In genomic region chr3:169133178-169134161, GRCh38 we compare ENCODE assay signal across 12 cellular contexts.
DNase-seq lines count a peak whose midpoint lies in the region; ATAC-seq and TF ChIP-seq lines count a peak whose summit lies in the region.
"Had no signal": no experiment of that assay in that cellular context is flagged by ENCODE, and none has a peak within 500 bp of the region (broad histone marks: within the 10 kb centered on the region; RNA-seq: fewer than 3 reads in every experiment).

No MANE protein-coding gene starts in this region.

- intact Hi-C loops in cardiac septum (cut with DNase I): loop anchor here (5.0 kb wide), 2 partner anchors 91 to 609 kb away; no protein-coding TSS in a partner anchor

- no peaks in the 10 kb centered on the region for H3K4me1 ChIP-seq in right atrium auricular region
- peaks cover 5% of the 10 kb centered on the region for H3K4me1 ChIP-seq in RWPE2 (ENCODE audit: insufficient read depth, poor library complexity, severe bottlenecking)
- H3K4me1 ChIP-seq in foreskin keratinocyte: no peaks in the 10 kb centered on the region

- DNase-seq in right atrium auricular region (ENCODE audit: low spot score) (no peak), cardiac septum (ENCODE audit: low spot score) (no peak), RWPE2 (ENCODE audit: low spot score) (no peak), foreskin keratinocyte (no peak)
- DNase-seq: GF-D8; NCI-H524 treated with DMSO at 0.1 percent for 48 hours; stimulated activated CD4-positive, alpha-beta T cell treated with anti-CD3 and anti-CD28 coated beads, Interleukin-4, amount 100 ng/mL, for 4 hours had no signal

- peak overlapping the region in 1 of 2 donors; percentile 39 for H3K27ac ChIP-seq in right atrium auricular region
- no peak overlapping the region for H3K27ac ChIP-seq in RWPE2 (ENCODE audit: poor library complexity, severe bottlenecking)
- H3K27ac ChIP-seq in foreskin keratinocyte: no peak overlapping the region

- peak; percentile 22 to 62 for TF ChIP-seq CTCF in right atrium auricular region (IDR thresholded peaks at IDR 0.05)
- peak; percentile 78 for TF ChIP-seq CTCF in RWPE2 (IDR thresholded peaks at IDR 0.05; ENCODE audit: poor library complexity, severe bottlenecking)
- TF ChIP-seq CTCF in foreskin keratinocyte (conservative IDR thresholded peaks at IDR 0.05): peak; percentile 69

- no peaks in the 10 kb centered on the region for H3K9me3 ChIP-seq in right atrium auricular region
- H3K9me3 ChIP-seq in RWPE2 (ENCODE audit: severe bottlenecking): peaks cover 3% of the 10 kb centered on the region
- H3K9me3 ChIP-seq: HAP-1 had no signal

- no peaks in the 10 kb centered on the region for H3K36me3 ChIP-seq in right atrium auricular region
- no peaks in the 10 kb centered on the region for H3K36me3 ChIP-seq in RWPE2 (ENCODE audit: low read depth)
- H3K36me3 ChIP-seq: HAP-1 had no signal

- H3K4me3 ChIP-seq in right atrium auricular region (no peak overlapping the region), RWPE2 (ENCODE audit: severe bottlenecking) (no peak overlapping the region)
- H3K4me3 ChIP-seq: HAP-1 had no signal

- no peak for ATAC-seq in RWPE2 (ENCODE audit: low read depth)
- ATAC-seq in foreskin keratinocyte: no peak
- ATAC-seq in HG03095 (IDR thresholded peaks at IDR 0.05; ENCODE audit: unreplicated experiment): no peak
- ATAC-seq in GM21390 (IDR thresholded peaks at IDR 0.05; ENCODE audit: unreplicated experiment): no peak
- no peak for ATAC-seq in HG03457 (IDR thresholded peaks at IDR 0.05; ENCODE audit: unreplicated experiment)
- no peak for ATAC-seq in GM18873 (IDR thresholded peaks at IDR 0.05; ENCODE audit: low FRiP score, unreplicated experiment)

- H3K27me3 ChIP-seq in right atrium auricular region (no peaks in the 10 kb centered on the region), RWPE2 (ENCODE audit: insufficient read depth, poor library complexity, severe bottlenecking) (no peaks in the 10 kb centered on the region), foreskin keratinocyte (no peaks in the 10 kb centered on the region)
